16 cellular contexts compared by ENCODE assay signal in genomic region chr6:153099636-153100035, GRCh38.
DNase-seq lines count a peak whose midpoint lies in the region; ATAC-seq and TF ChIP-seq lines count a peak whose summit lies in the region.
"Had no signal": no experiment of that assay in that cellular context is flagged by ENCODE, and none has a peak within 500 bp of the region (broad histone marks: within the 10 kb centered on the region; RNA-seq: fewer than 3 reads in every experiment).

No MANE protein-coding gene starts in this region.

- no peaks in the 10 kb centered on the region for H4K20me1 ChIP-seq in OCI-LY3 (ENCODE audit: insufficient read depth, low read length)

- peak overlapping the region; percentile 59 for H3K4me3 ChIP-seq in OCI-LY3 (ENCODE audit: low read length)
- H3K4me3 ChIP-seq: uterus had no signal

- DNase-seq in GM10248 (ENCODE audit: extremely low spot score) (peak; percentile 12), HEK293T (ENCODE audit: extremely low spot score) (no peak)
- DNase-seq in T-helper 2 cell treated with Interferon-gamma antibody and Interleukin-4, amounts not matched to agents 5 μg/mL and 100 μg/mL, for 36 hours (ENCODE audit: low spot score), result no peak
- DNase-seq in activated CD8-positive, alpha-beta memory T cell treated with anti-CD3 and anti-CD28 coated beads for 24 hours, result no peak
- DNase-seq in activated naive CD4-positive, alpha-beta T cell treated with anti-CD3 and anti-CD28 coated beads, Interleukin-2, amount 10 ng/mL, durations not matched to agents 7 days and 5 days, result no peak
- DNase-seq: activated CD4-positive, CD25-positive, alpha-beta regulatory T cell; activated T-cell treated with anti-CD3 and anti-CD28 coated beads for 4 hours; cortex of kidney; H9; NCI-H1105 treated with DMSO at 0.1 percent for 48 hours; NCI-H526 treated with DMSO at 0.1 percent for 48 hours; stimulated activated CD4-positive, alpha-beta T cell treated with anti-CD3 and anti-CD28 coated beads, Interleukin-2, amount 100 ng/mL, for 24 hours; uterus had no signal

- H3K4me1 Mint-ChIP-seq in T-helper 2 cell treated with Interferon-gamma antibody and Interleukin-4, amounts not matched to agents 5 μg/mL and 100 μg/mL, for 36 hours (ENCODE audit: low read depth), result no peaks in the 10 kb centered on the region
- H3K4me1 Mint-ChIP-seq in activated naive CD4-positive, alpha-beta T cell treated with anti-CD3 and anti-CD28 coated beads, Interleukin-2, amount 10 ng/mL, durations not matched to agents 7 days and 5 days, result no peaks in the 10 kb centered on the region

- no peak overlapping the region for H3K27ac ChIP-seq in OCI-LY3 (ENCODE audit: low read length)
- H3K27ac ChIP-seq: uterus had no signal

- no peaks in the 10 kb centered on the region for H3K9me3 Mint-ChIP-seq in T-helper 2 cell treated with Interferon-gamma antibody and Interleukin-4, amounts not matched to agents 5 μg/mL and 100 μg/mL, for 36 hours
- H3K9me3 Mint-ChIP-seq in activated naive CD4-positive, alpha-beta T cell treated with anti-CD3 and anti-CD28 coated beads, Interleukin-2, amount 10 ng/mL, durations not matched to agents 7 days and 5 days, result no peaks in the 10 kb centered on the region
- H3K9me3 Mint-ChIP-seq: H9 had no signal

- H2AFZ ChIP-seq in OCI-LY3 (ENCODE audit: low read depth, low read length), result no peak overlapping the region

- ATAC-seq in GM19463 (IDR thresholded peaks at IDR 0.05; ENCODE audit: unreplicated experiment) (peak; percentile 60), HG03064 (IDR thresholded peaks at IDR 0.05; ENCODE audit: low read depth, unreplicated experiment) (peak; percentile 69)

- H3K79me2 ChIP-seq in OCI-LY3 (ENCODE audit: low read length), result no peaks in the 10 kb centered on the region

- peaks cover 8% of the 10 kb centered on the region; the same call in 1 of the 2 replicates for H3K4me1 ChIP-seq in OCI-LY3 (ENCODE audit: low read length)
- H3K4me1 ChIP-seq: uterus had no signal

- TF ChIP-seq CTCF in GM10248 (IDR thresholded peaks at IDR 0.05; ENCODE audit: control extremely low read depth, extremely low read depth, low read depth, missing control alignments) (no peak), OCI-LY3 (IDR thresholded peaks at IDR 0.05; ENCODE audit: low read depth, low read length) (no peak)

- H3K4me2 ChIP-seq in OCI-LY3 (ENCODE audit: low read length), result peak overlapping the region; percentile 68

- POLR2A ChIA-PET in GM10248 (lab: Yijun Ruan, JAX) (no interaction called here), HEK293T (lab: Yijun Ruan, JAX) (no interaction called here)

- H3K27ac Mint-ChIP-seq in T-helper 2 cell treated with Interferon-gamma antibody and Interleukin-4, amounts not matched to agents 5 μg/mL and 100 μg/mL, for 36 hours, result no peak overlapping the region
- no peak overlapping the region for H3K27ac Mint-ChIP-seq in activated naive CD4-positive, alpha-beta T cell treated with anti-CD3 and anti-CD28 coated beads, Interleukin-2, amount 10 ng/mL, durations not matched to agents 7 days and 5 days
- H3K27ac Mint-ChIP-seq: H9 had no signal

- no peaks in the 10 kb centered on the region for H3K9me3 ChIP-seq in OCI-LY3 (ENCODE audit: insufficient read depth, low read length)
- H3K9me3 ChIP-seq: uterus had no signal

- no peaks in the 10 kb centered on the region for H3K27me3 Mint-ChIP-seq in T-helper 2 cell treated with Interferon-gamma antibody and Interleukin-4, amounts not matched to agents 5 μg/mL and 100 μg/mL, for 36 hours (ENCODE audit: low read depth)
- H3K27me3 Mint-ChIP-seq in activated naive CD4-positive, alpha-beta T cell treated with anti-CD3 and anti-CD28 coated beads, Interleukin-2, amount 10 ng/mL, durations not matched to agents 7 days and 5 days, result peaks cover 4% of the 10 kb centered on the region

- peaks cover 4% of the 10 kb centered on the region; the same call in 1 of the 2 replicates for H3K27me3 ChIP-seq in OCI-LY3 (ENCODE audit: low read depth, low read length)
- H3K27me3 ChIP-seq: uterus had no signal

- CTCF ChIA-PET in GM10248 (lab: Yijun Ruan, JAX) (no interaction called here), HEK293T (lab: Yijun Ruan, JAX) (no interaction called here)
- CTCF ChIA-PET in activated naive CD4-positive, alpha-beta T cell treated with anti-CD3 and anti-CD28 coated beads, Interleukin-2, amount 10 ng/mL, durations not matched to agents 7 days and 5 days (lab: Charles Lee), result no interaction called here

- H3K9ac ChIP-seq in OCI-LY3 (ENCODE audit: low read length), result no peak overlapping the region

- H3K36me3 Mint-ChIP-seq in T-helper 2 cell treated with Interferon-gamma antibody and Interleukin-4, amounts not matched to agents 5 μg/mL and 100 μg/mL, for 36 hours (ENCODE audit: low read depth), result no peaks in the 10 kb centered on the region
- H3K36me3 Mint-ChIP-seq in activated naive CD4-positive, alpha-beta T cell treated with anti-CD3 and anti-CD28 coated beads, Interleukin-2, amount 10 ng/mL, durations not matched to agents 7 days and 5 days, result no peaks in the 10 kb centered on the region

- H3K4me3 Mint-ChIP-seq in T-helper 2 cell treated with Interferon-gamma antibody and Interleukin-4, amounts not matched to agents 5 μg/mL and 100 μg/mL, for 36 hours, result no peak overlapping the region
- H3K4me3 Mint-ChIP-seq in activated naive CD4-positive, alpha-beta T cell treated with anti-CD3 and anti-CD28 coated beads, Interleukin-2, amount 10 ng/mL, durations not matched to agents 7 days and 5 days, result no peak overlapping the region
- H3K4me3 Mint-ChIP-seq: H9 had no signal

- no peaks in the 10 kb centered on the region for H3K36me3 ChIP-seq in OCI-LY3 (replicated peaks; ENCODE audit: low read depth, low read length)
- H3K36me3 ChIP-seq: uterus had no signal

TF ChIP-seq in HEK293T, 16 proteins besides CTCF, POLR2A, EP300 and RAD21:
- TF ChIP-seq FOXM1 (IDR thresholded peaks at IDR 0.05; ENCODE audit: borderline replicate concordance) (no peak), BHLHE40 (IDR thresholded peaks at IDR 0.05; ENCODE audit: borderline replicate concordance) (no peak), NFRKB (IDR thresholded peaks at IDR 0.05) (no peak), ZNF384 (IDR thresholded peaks at IDR 0.05) (no peak), ARNT (IDR thresholded peaks at IDR 0.05) (no peak), SUZ12 (IDR thresholded peaks at IDR 0.05) (no peak), LEF1 (IDR thresholded peaks at IDR 0.05; ENCODE audit: borderline replicate concordance) (no peak), HDGF (IDR thresholded peaks at IDR 0.05; ENCODE audit: borderline replicate concordance) (no peak), FOXK2 (IDR thresholded peaks at IDR 0.05) (no peak), PKNOX1 (IDR thresholded peaks at IDR 0.05) (no peak), FOXA1 (IDR thresholded peaks at IDR 0.05) (no peak), SP1 (IDR thresholded peaks at IDR 0.05) (no peak), CTBP1 (IDR thresholded peaks at IDR 0.05; ENCODE audit: borderline replicate concordance) (no peak), TARDBP (IDR thresholded peaks at IDR 0.05) (no peak), ELF4 (IDR thresholded peaks at IDR 0.05) (no peak), L3MBTL2 (conservative IDR thresholded peaks at IDR 0.05) (no peak)
